ENCODE assay signal across 19 cellular contexts in genomic region chr6:53896237-53896636, GRCh38.
DNase-seq lines count a peak whose midpoint lies in the region; ATAC-seq and TF ChIP-seq lines count a peak whose summit lies in the region.
"Had no signal": no experiment of that assay in that cellular context is flagged by ENCODE, and none has a peak within 500 bp of the region (broad histone marks: within the 10 kb centered on the region; RNA-seq: fewer than 3 reads in every experiment).

No MANE protein-coding gene starts in this region.

- no peaks in the 10 kb centered on the region for H3K4me1 ChIP-seq in left lung
- H3K4me1 ChIP-seq: breast epithelium had no signal

- H3K4me3 Mint-ChIP-seq in naive thymus-derived CD8-positive, alpha-beta T cell: no peak overlapping the region
- H3K4me3 Mint-ChIP-seq: activated naive CD8-positive, alpha-beta T cell treated with anti-CD3 and anti-CD28 coated beads, Interleukin-2, amount 10 ng/mL, durations not matched to agents 7 days and 5 days; activated T-helper 17 cell treated with anti-CD3 and anti-CD28 coated beads, Interleukin-2, amount 50 U/mL, for 72 hours; CD14-positive monocyte; stimulated activated naive CD8-positive, alpha-beta T cell treated with anti-CD3 and anti-CD28 coated beads, Interleukin-15, Interleukin-2, amounts not matched to agents 100 ng/mL and 50 ng/mL, for 24 hours had no signal

- POLR2A ChIA-PET in naive thymus-derived CD8-positive, alpha-beta T cell (lab: Charles Lee): no interaction called here

- in situ Hi-C loops in astrocyte of the spinal cord (cut with HindIII; ENCODE audit: low sequenced_read_pairs): no loop called here

- no peaks in the 10 kb centered on the region for H3K27me3 ChIP-seq in left lung
- H3K27me3 ChIP-seq: breast epithelium, dorsolateral prefrontal cortex, pancreas had no signal

- H3K4me1 Mint-ChIP-seq in naive thymus-derived CD8-positive, alpha-beta T cell: peaks cover 0 to 6% (median 4%) of the 10 kb centered on the region in 4 donors

- TF ChIP-seq CTCF in astrocyte of the spinal cord (IDR thresholded peaks at IDR 0.05; ENCODE audit: low read depth, low read length) (no peak), left lung (IDR thresholded peaks at IDR 0.05) (no peak)

- DNase-seq in A172 (ENCODE audit: low spot score) (peak; percentile 22), HCEC 1CT (peak; percentile 15), astrocyte of the spinal cord (ENCODE audit: low read depth, low spot score) (peak; percentile 22), left lung (no peak), germinal center (ENCODE audit: low spot score) (no peak), RKO (ENCODE audit: low spot score) (no peak), LoVo (ENCODE audit: low spot score) (no peak)
- DNase-seq in naive thymus-derived CD8-positive, alpha-beta T cell: no peak
- DNase-seq: activated CD4-positive, alpha-beta T cell treated with anti-CD3 and anti-CD28 coated beads for 4 hours; activated naive CD8-positive, alpha-beta T cell treated with anti-CD3 and anti-CD28 coated beads, Interleukin-2, amount 10 ng/mL, durations not matched to agents 7 days and 5 days; DMS153; dorsolateral prefrontal cortex; lower lobe of right lung; NCI-H1930; pancreas had no signal

- peaks cover 10 to 28% (median 24%) of the 10 kb centered on the region in 3 donors for H3K36me3 Mint-ChIP-seq in naive thymus-derived CD8-positive, alpha-beta T cell

- no peak overlapping the region for H3K4me3 ChIP-seq in astrocyte of the spinal cord (ENCODE audit: low read depth, low read length)
- H3K4me3 ChIP-seq in left lung: no peak overlapping the region
- H3K4me3 ChIP-seq: breast epithelium, dorsolateral prefrontal cortex, lower lobe of right lung, pancreas had no signal

- H3K27me3 Mint-ChIP-seq in naive thymus-derived CD8-positive, alpha-beta T cell: no peaks in the 10 kb centered on the region
- H3K27me3 Mint-ChIP-seq: activated naive CD8-positive, alpha-beta T cell treated with anti-CD3 and anti-CD28 coated beads, Interleukin-2, amount 10 ng/mL, durations not matched to agents 7 days and 5 days; activated T-helper 17 cell treated with anti-CD3 and anti-CD28 coated beads, Interleukin-2, amount 50 U/mL, for 72 hours; stimulated activated naive CD8-positive, alpha-beta T cell treated with anti-CD3 and anti-CD28 coated beads, Interleukin-15, Interleukin-2, amounts not matched to agents 100 ng/mL and 50 ng/mL, for 24 hours had no signal

- H3K9me3 ChIP-seq in left lung: no peaks in the 10 kb centered on the region
- H3K9me3 ChIP-seq: breast epithelium, lower lobe of right lung, pancreas had no signal

- H3K27ac Mint-ChIP-seq in naive thymus-derived CD8-positive, alpha-beta T cell: no peak overlapping the region
- H3K27ac Mint-ChIP-seq: activated naive CD8-positive, alpha-beta T cell treated with anti-CD3 and anti-CD28 coated beads, Interleukin-2, amount 10 ng/mL, durations not matched to agents 7 days and 5 days; activated T-helper 17 cell treated with anti-CD3 and anti-CD28 coated beads, Interleukin-2, amount 50 U/mL, for 72 hours; CD14-positive monocyte; stimulated activated naive CD8-positive, alpha-beta T cell treated with anti-CD3 and anti-CD28 coated beads, Interleukin-15, Interleukin-2, amounts not matched to agents 100 ng/mL and 50 ng/mL, for 24 hours had no signal

- peak; percentile 62 for ATAC-seq in left lung
- ATAC-seq in naive thymus-derived CD8-positive, alpha-beta T cell: no peak
- ATAC-seq: activated T-helper 17 cell treated with anti-CD3 and anti-CD28 coated beads, Interleukin-2, amount 50 U/mL, for 72 hours; lower lobe of right lung had no signal

- intact Hi-C loops in left lung (cut with DNase I): no loop called here

- no peaks in the 10 kb centered on the region for H3K9me3 Mint-ChIP-seq in naive thymus-derived CD8-positive, alpha-beta T cell
- H3K9me3 Mint-ChIP-seq: activated naive CD8-positive, alpha-beta T cell treated with anti-CD3 and anti-CD28 coated beads, Interleukin-2, amount 10 ng/mL, durations not matched to agents 7 days and 5 days; activated T-helper 17 cell treated with anti-CD3 and anti-CD28 coated beads, Interleukin-2, amount 50 U/mL, for 72 hours; stimulated activated naive CD8-positive, alpha-beta T cell treated with anti-CD3 and anti-CD28 coated beads, Interleukin-15, Interleukin-2, amounts not matched to agents 100 ng/mL and 50 ng/mL, for 24 hours had no signal

- H3K27ac ChIP-seq in left lung: no peak overlapping the region
- H3K27ac ChIP-seq: breast epithelium, lower lobe of right lung, pancreas had no signal

- peaks cover 0 to 10% of the 10 kb centered on the region in 2 donors for H3K36me3 ChIP-seq in left lung
- H3K36me3 ChIP-seq: breast epithelium, pancreas had no signal

Comparison
In these comparisons a context has a peak if more than half of its experiments do, and no peak if none do; other contexts are left out.
1. DNase-seq: peak in A172 (single experiment), HCEC 1CT (single experiment) and astrocyte of the spinal cord (single experiment); none in left lung (0 of 2), germinal center (single experiment), naive thymus-derived CD8-positive, alpha-beta T cell (0 of 10), RKO (single experiment) and LoVo (single experiment).